In genomic region chr5:59317772-59318205, GRCh38 we compare ENCODE assay signal across 13 cellular contexts.
DNase-seq lines count a peak whose midpoint lies in the region; ATAC-seq and TF ChIP-seq lines count a peak whose summit lies in the region.
"Had no signal": no experiment of that assay in that cellular context is flagged by ENCODE, and none has a peak within 500 bp of the region (broad histone marks: within the 10 kb centered on the region; RNA-seq: fewer than 3 reads in every experiment).

No MANE protein-coding gene starts in this region.

- H3K4me3 ChIP-seq in gastroesophageal sphincter, result peak overlapping the region in 1 of 2 donors; percentile 20
- peak overlapping the region; percentile 37 for H3K4me3 ChIP-seq in neuron (ENCODE audit: low read length)
- no peak overlapping the region for H3K4me3 ChIP-seq in urinary bladder (ENCODE audit: low read depth, low read length)

- H3K27ac Mint-ChIP-seq in activated T-cell treated with anti-CD3 and anti-CD28 coated beads, Interleukin-2, amount 50 U/mL, for 24 hours, result no peak overlapping the region
- H3K27ac Mint-ChIP-seq: activated CD4-positive, alpha-beta memory T cell treated with anti-CD3 and anti-CD28 coated beads, Interleukin-2, amount 10 ng/mL, durations not matched to agents 7 days and 5 days; CD8-positive, alpha-beta memory T cell had no signal

- no peak for TF ChIP-seq EP300 in gastroesophageal sphincter (IDR thresholded peaks at IDR 0.05)

- H3K9me3 Mint-ChIP-seq in activated T-cell treated with anti-CD3 and anti-CD28 coated beads, Interleukin-2, amount 50 U/mL, for 24 hours, result no peaks in the 10 kb centered on the region
- H3K9me3 Mint-ChIP-seq: activated CD4-positive, alpha-beta memory T cell treated with anti-CD3 and anti-CD28 coated beads, Interleukin-2, amount 10 ng/mL, durations not matched to agents 7 days and 5 days had no signal

- H3K4me1 ChIP-seq in gastroesophageal sphincter, result peaks cover 11 to 42% (median 12%) of the 10 kb centered on the region in 3 donors
- peaks cover 21% of the 10 kb centered on the region for H3K4me1 ChIP-seq in neuron (ENCODE audit: insufficient read depth, low read length)
- H3K4me1 ChIP-seq in urinary bladder (ENCODE audit: insufficient read depth), result no peaks in the 10 kb centered on the region

- H3K27me3 Mint-ChIP-seq in activated T-cell treated with anti-CD3 and anti-CD28 coated beads, Interleukin-2, amount 50 U/mL, for 24 hours, result no peaks in the 10 kb centered on the region

- H3K4me1 Mint-ChIP-seq in activated T-cell treated with anti-CD3 and anti-CD28 coated beads, Interleukin-2, amount 50 U/mL, for 24 hours (ENCODE audit: low read depth), result no peaks in the 10 kb centered on the region
- H3K4me1 Mint-ChIP-seq: activated CD4-positive, alpha-beta memory T cell treated with anti-CD3 and anti-CD28 coated beads, Interleukin-2, amount 10 ng/mL, durations not matched to agents 7 days and 5 days; CD8-positive, alpha-beta memory T cell had no signal

- 18 to 19% methylated on average over 4 of the region's 4 CpGs for WGBS in gastroesophageal sphincter (ENCODE audit: low coverage in 1 of 2), 2 donors
- WGBS in urinary bladder, result 22% methylated on average over 4 of the region's 4 CpGs

- H3K27ac ChIP-seq in gastroesophageal sphincter, result peak overlapping the region; percentile 62 to 79 (median 70)
- H3K27ac ChIP-seq in urinary bladder (ENCODE audit: low read depth), result peak overlapping the region; percentile 46

- no peak for ATAC-seq in gastroesophageal sphincter

- TF ChIP-seq CTCF in gastroesophageal sphincter (IDR thresholded peaks at IDR 0.05), result no peak

- TF ChIP-seq POLR2A in gastroesophageal sphincter (IDR thresholded peaks at IDR 0.05), result no peak

- no peaks in the 10 kb centered on the region for H3K36me3 ChIP-seq in gastroesophageal sphincter
- no peaks in the 10 kb centered on the region for H3K36me3 ChIP-seq in neuron (ENCODE audit: insufficient read depth, low read length)
- no peaks in the 10 kb centered on the region for H3K36me3 ChIP-seq in urinary bladder (ENCODE audit: insufficient read depth)

- no peak overlapping the region for H3K4me3 Mint-ChIP-seq in activated T-cell treated with anti-CD3 and anti-CD28 coated beads, Interleukin-2, amount 50 U/mL, for 24 hours
- H3K4me3 Mint-ChIP-seq: activated CD4-positive, alpha-beta memory T cell treated with anti-CD3 and anti-CD28 coated beads, Interleukin-2, amount 10 ng/mL, durations not matched to agents 7 days and 5 days; CD8-positive, alpha-beta memory T cell had no signal

- peak overlapping the region; percentile 2 for H2AFZ ChIP-seq in neuron (ENCODE audit: low read depth, low read length)

- DNase-seq in NCI-H1417 (lab: John Stamatoyannopoulos, UW) (peak in 2 of 3 experiments; percentile 47 to 48), NCI-H1417 treated with DMSO at 0.1 percent for 48 hours (lab: John Stamatoyannopoulos, UW) (no peak), anterior cingulate cortex (lab: John Stamatoyannopoulos, UW) (no peak)
- DNase-seq in central memory CD4-positive, alpha-beta T cell, result no peak
- no peak for DNase-seq in activated T-cell treated with anti-CD3 and anti-CD28 coated beads, Interleukin-2, amount 50 U/mL, for 24 hours
- DNase-seq: activated CD4-positive, alpha-beta memory T cell treated with anti-CD3 and anti-CD28 coated beads, Interleukin-2, amount 10 ng/mL, durations not matched to agents 7 days and 5 days; CD8-positive, alpha-beta memory T cell; glutamatergic neuron; nucleus accumbens; stimulated activated CD8-positive, alpha-beta memory T cell treated with anti-CD3 and anti-CD28 coated beads, Interleukin-4, amount 100 ng/mL, for 48 hours had no signal

- no peaks in the 10 kb centered on the region for H3K9me3 ChIP-seq in gastroesophageal sphincter
- H3K9me3 ChIP-seq in neuron (ENCODE audit: low read length), result no peaks in the 10 kb centered on the region

- H3K27me3 ChIP-seq in gastroesophageal sphincter (no peaks in the 10 kb centered on the region), neuron (ENCODE audit: insufficient read depth, low read length) (no peaks in the 10 kb centered on the region)

- H3K36me3 Mint-ChIP-seq in activated T-cell treated with anti-CD3 and anti-CD28 coated beads, Interleukin-2, amount 50 U/mL, for 24 hours (ENCODE audit: low read depth), result no peaks in the 10 kb centered on the region
- H3K36me3 Mint-ChIP-seq: CD8-positive, alpha-beta memory T cell had no signal

Comparison
In these comparisons a context has a peak if more than half of its experiments do, and no peak if none do; other contexts are left out.
1. DNase-seq: peak in NCI-H1417 (2 of 3); none in NCI-H1417 treated with DMSO at 0.1 percent for 48 hours (single experiment), anterior cingulate cortex (0 of 58), central memory CD4-positive, alpha-beta T cell (single experiment) and activated T-cell treated with anti-CD3 and anti-CD28 coated beads, Interleukin-2, amount 50 U/mL, for 24 hours (single experiment).